8 cellular contexts compared by ENCODE assay signal in the genomic region with DNA sequence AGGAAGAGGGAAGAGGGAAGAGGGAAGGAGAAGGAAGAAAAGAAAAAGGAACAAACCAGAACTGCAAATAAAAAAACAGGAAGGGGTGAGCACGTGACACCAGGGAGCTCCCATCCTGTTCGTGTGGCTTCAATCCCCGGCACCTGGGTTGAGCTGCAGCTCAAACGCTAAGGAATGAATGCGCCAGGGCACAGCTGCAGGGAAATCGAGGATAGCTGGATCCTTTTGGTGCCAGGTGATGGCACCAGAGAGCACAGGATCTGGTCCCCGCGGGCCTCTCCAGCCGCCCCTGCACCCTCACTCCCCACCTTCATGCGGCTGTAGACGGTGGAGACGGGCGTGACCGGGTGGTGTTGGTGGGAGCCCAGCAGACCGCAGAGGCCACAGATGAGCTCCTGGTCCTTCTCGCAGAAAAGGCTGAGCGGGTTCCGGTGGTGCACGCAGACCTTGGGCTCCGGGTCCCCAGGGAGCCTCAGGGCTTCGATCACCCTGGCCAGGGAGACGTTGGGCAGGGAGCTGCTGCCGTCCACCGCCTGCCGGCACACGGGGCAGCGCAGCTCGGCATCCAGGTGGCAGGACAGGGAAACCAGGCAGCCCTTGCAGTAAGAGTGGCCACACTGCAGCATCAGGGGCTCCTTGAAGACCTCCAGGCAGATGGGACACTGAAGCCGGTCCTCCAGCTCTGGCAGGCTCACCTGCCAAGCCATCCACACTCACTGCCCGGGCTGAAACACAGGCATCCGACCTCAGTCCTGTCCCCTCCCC. TPM values are rescaled to one million over a fixed set of nuclear protein-coding genes. Genes with fewer than 3 reads are reported as not detected.
DNase-seq lines count a peak whose midpoint lies in the region; ATAC-seq, FAIRE-seq and TF ChIP-seq lines count a peak whose summit lies in the region.
"Not testable (repeated sequence)": the region's sequence is repeated elsewhere in the genome, so short reads cannot be mapped to it uniquely, and the experiment has no call there.

No MANE protein-coding gene starts in this region.

- H3K36me3 ChIP-seq in Caco-2 (ENCODE audit: control insufficient read depth, insufficient read depth, low read length): not testable (repeated sequence)

- not testable (repeated sequence) for H3K4me3 ChIP-seq in Caco-2 (ENCODE audit: low read depth, low read length); HFF-Myc (replicated peaks; ENCODE audit: low read depth, low read length)

- H3K4me3 Mint-ChIP-seq in Caco-2 (ENCODE audit: unreplicated experiment): not testable (repeated sequence)
- H3K4me3 Mint-ChIP-seq in T-helper 1 cell treated with Interleukin-12 subunit alpha and Interleukin-12 subunit beta and Interleukin-4 antibody, amounts not matched to agents 30 μg/mL and 1 μg/mL, for 36 hours: peak overlapping the region; percentile 55
- peak overlapping the region; percentile 63 for H3K4me3 Mint-ChIP-seq in activated naive CD4-positive, alpha-beta T cell treated with anti-CD3 and anti-CD28 coated beads, Interleukin-2, amount 50 U/mL, for 24 hours
- peak overlapping the region; percentile 74 for H3K4me3 Mint-ChIP-seq in natural killer cell
- peak overlapping the region; percentile 83 for H3K4me3 Mint-ChIP-seq in stimulated activated memory B cell treated with anti-CD40 and anti-IgM and Interleukin-4, amounts not matched to agents 10 μg/mL and 1 μg/mL and 100 μg/mL, for 72 hours

- DNase-seq in Caco-2 (peak in 1 of 2 experiments; percentile 32), NCI-H2029 treated with DMSO at 0.1 percent for 48 hours (lab: John Stamatoyannopoulos, UW) (peak; percentile 26), frontal cortex (ENCODE audit: low spot score in 2 of 2) (peak; percentile 72 to 88), natural killer cell (peak; percentile 24)
- not testable (repeated sequence) for DNase-seq in HFF-Myc (ENCODE audit: extremely low read depth, low read depth)

- H3K36me3 Mint-ChIP-seq in Caco-2 (ENCODE audit: insufficient read depth, unreplicated experiment); T-helper 1 cell treated with Interleukin-12 subunit alpha and Interleukin-12 subunit beta and Interleukin-4 antibody, amounts not matched to agents 30 μg/mL and 1 μg/mL, for 36 hours (ENCODE audit: low read depth); activated naive CD4-positive, alpha-beta T cell treated with anti-CD3 and anti-CD28 coated beads, Interleukin-2, amount 50 U/mL, for 24 hours; natural killer cell; stimulated activated memory B cell treated with anti-CD40 and anti-IgM and Interleukin-4, amounts not matched to agents 10 μg/mL and 1 μg/mL and 100 μg/mL, for 72 hours: not testable (repeated sequence)

- not testable (repeated sequence) for H3K9me3 Mint-ChIP-seq in Caco-2 (ENCODE audit: unreplicated experiment); T-helper 1 cell treated with Interleukin-12 subunit alpha and Interleukin-12 subunit beta and Interleukin-4 antibody, amounts not matched to agents 30 μg/mL and 1 μg/mL, for 36 hours; activated naive CD4-positive, alpha-beta T cell treated with anti-CD3 and anti-CD28 coated beads, Interleukin-2, amount 50 U/mL, for 24 hours; natural killer cell; stimulated activated memory B cell treated with anti-CD40 and anti-IgM and Interleukin-4, amounts not matched to agents 10 μg/mL and 1 μg/mL and 100 μg/mL, for 72 hours

- not testable (repeated sequence) for H3K27me3 Mint-ChIP-seq in Caco-2 (ENCODE audit: insufficient read depth, unreplicated experiment); T-helper 1 cell treated with Interleukin-12 subunit alpha and Interleukin-12 subunit beta and Interleukin-4 antibody, amounts not matched to agents 30 μg/mL and 1 μg/mL, for 36 hours (ENCODE audit: low read depth); activated naive CD4-positive, alpha-beta T cell treated with anti-CD3 and anti-CD28 coated beads, Interleukin-2, amount 50 U/mL, for 24 hours; natural killer cell (ENCODE audit: low read depth in 2 of 2); stimulated activated memory B cell treated with anti-CD40 and anti-IgM and Interleukin-4, amounts not matched to agents 10 μg/mL and 1 μg/mL and 100 μg/mL, for 72 hours

- not testable (repeated sequence) for H3K27me3 ChIP-seq in Caco-2 (replicated peaks; ENCODE audit: control insufficient read depth, insufficient read depth, low read length)

- CTCF ChIA-PET in Caco-2 (lab: Charles Lee): interaction anchor here (0.6 to 0.7 kb wide), 2 partner anchors 18 to 129 kb away, joined by 3 read pairs; no protein-coding TSS in a partner anchor

- peak; percentile 67 to 93 (median 91) for ATAC-seq in natural killer cell
- ATAC-seq in stimulated activated memory B cell treated with anti-CD40 and anti-IgM and Interleukin-4, amounts not matched to agents 10 μg/mL and 1 μg/mL and 100 μg/mL, for 72 hours: peak; percentile 73

- intact Hi-C loops in Caco-2 (cut with micrococcal nuclease; ENCODE audit: unreplicated experiment): not testable (repeated sequence)
- intact Hi-C loops in natural killer cell (cut with micrococcal nuclease): loop anchor here (2.0 kb wide), 1 partner anchor 127 kb away; no protein-coding TSS in a partner anchor

- not testable (repeated sequence) for H3K4me1 Mint-ChIP-seq in Caco-2 (ENCODE audit: low read depth, unreplicated experiment); T-helper 1 cell treated with Interleukin-12 subunit alpha and Interleukin-12 subunit beta and Interleukin-4 antibody, amounts not matched to agents 30 μg/mL and 1 μg/mL, for 36 hours (ENCODE audit: low read depth)
- H3K4me1 Mint-ChIP-seq in activated naive CD4-positive, alpha-beta T cell treated with anti-CD3 and anti-CD28 coated beads, Interleukin-2, amount 50 U/mL, for 24 hours: peaks cover 18% of the 10 kb centered on the region
- peaks cover 9 to 11% of the 10 kb centered on the region in 2 donors for H3K4me1 Mint-ChIP-seq in natural killer cell
- peaks cover 17% of the 10 kb centered on the region for H3K4me1 Mint-ChIP-seq in stimulated activated memory B cell treated with anti-CD40 and anti-IgM and Interleukin-4, amounts not matched to agents 10 μg/mL and 1 μg/mL and 100 μg/mL, for 72 hours

- not testable (repeated sequence) for H3K27ac Mint-ChIP-seq in Caco-2 (ENCODE audit: unreplicated experiment); activated naive CD4-positive, alpha-beta T cell treated with anti-CD3 and anti-CD28 coated beads, Interleukin-2, amount 50 U/mL, for 24 hours
- H3K27ac Mint-ChIP-seq in T-helper 1 cell treated with Interleukin-12 subunit alpha and Interleukin-12 subunit beta and Interleukin-4 antibody, amounts not matched to agents 30 μg/mL and 1 μg/mL, for 36 hours: peak overlapping the region; percentile 3
- H3K27ac Mint-ChIP-seq in natural killer cell: peak overlapping the region in 1 of 2 donors; percentile 70
- H3K27ac Mint-ChIP-seq in stimulated activated memory B cell treated with anti-CD40 and anti-IgM and Interleukin-4, amounts not matched to agents 10 μg/mL and 1 μg/mL and 100 μg/mL, for 72 hours: peak overlapping the region; percentile 50

- not testable (repeated sequence) for BruUV-seq in Caco-2 (replicated peaks; lab: Mats Ljungman, UMichigan)

- POLR2A ChIA-PET in Caco-2 (lab: Charles Lee): not testable (repeated sequence)

- not testable (repeated sequence) for H3K4me1 ChIP-seq in Caco-2

- TF ChIP-seq CTCF in Caco-2 (IDR thresholded peaks at IDR 0.05; ENCODE audit: insufficient read depth in 1 of 2, low read depth in 1 of 2, low read length in 1 of 2, severe bottlenecking in 1 of 2, unreplicated experiment in 1 of 2): peak; percentile 16 to 26
- TF ChIP-seq CTCF in HFF-Myc (IDR thresholded peaks at IDR 0.05; ENCODE audit: low read depth, low read length, missing control alignments): peak; percentile 54
- TF ChIP-seq CTCF in natural killer cell (IDR thresholded peaks at IDR 0.05): peak; percentile 50

- FAIRE-seq in frontal cortex (lab: Jason Lieb, UNC): not testable (repeated sequence)

- H3K9me3 ChIP-seq in Caco-2: not testable (repeated sequence)

RNA-seq across cellular contexts. Expression of gene TRIM50, which starts 3.6 kb away (rescaled TPM):
- total RNA-seq in Caco-2 (2022) (not detected in 2 replicates), frontal cortex (not detected), natural killer cell (not detected)

RNA-seq across cellular contexts. Expression of gene FKBP6, which starts 3.7 kb away (rescaled TPM):
- total RNA-seq in Caco-2 (2022) (not detected in 2 replicates), frontal cortex (not detected), natural killer cell (not detected)

RNA-seq across cellular contexts. Expression of gene NSUN5, which starts 15.6 kb away (rescaled TPM):
- total RNA-seq in Caco-2 (2022) (71.8 and 73.4 TPM in 2 replicates), frontal cortex (15.9 TPM), natural killer cell (10 to 100 TPM; 35.9 to 39.3 (median 37.4) TPM)
